ENCODE assay signal across 1 cellular context in genomic region chr10:112519129-112519761, GRCh38.
TF ChIP-seq lines count a peak whose summit lies in the region.

No MANE protein-coding gene starts in this region.

TF ChIP-seq in GM12878, 131 proteins besides CTCF, POLR2A, EP300 and RAD21 (continued from another document):
- TF ChIP-seq SRF (IDR thresholded peaks at IDR 0.05; ENCODE audit: low read depth in 2 of 2, low read length in 2 of 2) (no peak), IRF5 (IDR thresholded peaks at IDR 0.05; ENCODE audit: borderline replicate concordance) (no peak), RELB (IDR thresholded peaks at IDR 0.05; ENCODE audit: low read depth) (no peak), STAT3 (IDR thresholded peaks at IDR 0.05; ENCODE audit: low read depth, low read length) (no peak), RUNX3 (IDR thresholded peaks at IDR 0.05; ENCODE audit: low read length) (peak; percentile 63)
